ENCODE assay signal across 8 cellular contexts in the genomic region with DNA sequence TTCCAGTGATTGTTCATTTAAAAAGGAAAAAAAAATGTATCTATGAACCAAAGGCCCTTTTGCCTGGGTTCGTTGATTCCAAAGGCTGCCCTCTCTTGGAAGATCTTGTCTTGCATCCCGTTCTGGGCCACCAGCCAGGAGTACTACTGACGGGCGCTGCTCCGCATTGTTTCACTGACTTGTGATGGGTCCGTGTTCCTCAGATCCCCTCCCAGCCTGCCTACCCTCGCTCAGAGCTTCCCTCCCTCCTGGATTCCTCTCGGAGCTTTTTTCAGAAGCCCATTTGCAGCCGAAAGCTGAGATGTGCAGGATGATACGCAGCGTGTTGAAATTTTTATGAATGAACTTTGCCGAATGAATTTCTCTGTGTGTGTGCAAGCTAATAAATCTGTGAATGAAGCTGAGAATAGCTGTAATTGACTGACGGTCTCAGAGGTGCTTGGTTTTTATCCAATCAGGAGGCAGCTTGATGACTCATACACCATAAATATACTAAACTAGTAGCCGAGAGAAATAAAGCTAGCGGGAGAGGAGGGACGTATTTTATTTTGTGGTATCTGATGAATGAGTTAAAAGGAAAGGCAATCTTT. TPM values are rescaled to one million over a fixed set of nuclear protein-coding genes. Genes with fewer than 3 reads are reported as not detected.
DNase-seq lines count a peak whose midpoint lies in the region; ATAC-seq and TF ChIP-seq lines count a peak whose summit lies in the region.

Gene SHC4 (minus strand): TSS at position 396 of the 590 bp plus-strand sequence. CDS start 904 bp downstream, outside the sequence.

- H3K36me3 Mint-ChIP-seq in activated naive CD8-positive, alpha-beta T cell treated with anti-CD3 and anti-CD28 coated beads, Interleukin-2, amount 10 ng/mL, durations not matched to agents 7 days and 5 days: peaks cover 8% of the 10 kb centered on the region
- H3K36me3 Mint-ChIP-seq in nephron progenitor cell (ENCODE audit: low read depth): no peaks in the 10 kb centered on the region

- H3K27me3 Mint-ChIP-seq in activated naive CD8-positive, alpha-beta T cell treated with anti-CD3 and anti-CD28 coated beads, Interleukin-2, amount 10 ng/mL, durations not matched to agents 7 days and 5 days: peaks cover 30% of the 10 kb centered on the region
- peaks cover 47% of the 10 kb centered on the region for H3K27me3 Mint-ChIP-seq in nephron progenitor cell (ENCODE audit: low read depth, poor library complexity)

- no peaks in the 10 kb centered on the region for H3K9me3 Mint-ChIP-seq in activated naive CD8-positive, alpha-beta T cell treated with anti-CD3 and anti-CD28 coated beads, Interleukin-2, amount 10 ng/mL, durations not matched to agents 7 days and 5 days
- no peaks in the 10 kb centered on the region for H3K9me3 Mint-ChIP-seq in nephron progenitor cell

- H3K27ac Mint-ChIP-seq in activated naive CD8-positive, alpha-beta T cell treated with anti-CD3 and anti-CD28 coated beads, Interleukin-2, amount 10 ng/mL, durations not matched to agents 7 days and 5 days: peak within 1 kb of the TSS; percentile 74
- no peak within 1 kb of the TSS for H3K27ac Mint-ChIP-seq in nephron progenitor cell

- H3K4me3 Mint-ChIP-seq in activated naive CD8-positive, alpha-beta T cell treated with anti-CD3 and anti-CD28 coated beads, Interleukin-2, amount 10 ng/mL, durations not matched to agents 7 days and 5 days: peak within 1 kb of the TSS; percentile 78
- H3K4me3 Mint-ChIP-seq in nephron progenitor cell: peak within 1 kb of the TSS; percentile 86

- TF ChIP-seq CTCF in nephron progenitor cell (IDR thresholded peaks at IDR 0.05): no peak

- DNase-seq in COLO668 (lab: John Stamatoyannopoulos, UW; ENCODE audit: unreplicated experiment) (peak; percentile 32), NCI-H2171 (lab: John Stamatoyannopoulos, UW) (peak; percentile 72), glomerular endothelial cell (ENCODE audit: extremely low read depth, low read depth, low spot score) (peak; percentile 63), nephron progenitor cell (peak; percentile 63)
- no peak for DNase-seq in activated naive CD8-positive, alpha-beta T cell treated with anti-CD3 and anti-CD28 coated beads, Interleukin-2, amount 10 ng/mL, durations not matched to agents 7 days and 5 days

- peaks cover 33% of the 10 kb centered on the region for H3K4me1 Mint-ChIP-seq in activated naive CD8-positive, alpha-beta T cell treated with anti-CD3 and anti-CD28 coated beads, Interleukin-2, amount 10 ng/mL, durations not matched to agents 7 days and 5 days
- H3K4me1 Mint-ChIP-seq in nephron progenitor cell: peaks cover 19% of the 10 kb centered on the region

- POLR2A ChIA-PET in activated naive CD8-positive, alpha-beta T cell treated with anti-CD3 and anti-CD28 coated beads, Interleukin-2, amount 10 ng/mL, durations not matched to agents 7 days and 5 days (lab: Charles Lee): interaction anchor here (0.7 to 4.5 kb wide), 5 partner anchors 12 to 1018 kb away, joined by 3 to 24 read pairs (median 4); partner anchors contain the start of gene EID1

- ATAC-seq in GM21526 (IDR thresholded peaks at IDR 0.05; ENCODE audit: low FRiP score, unreplicated experiment) (peak; percentile 44), HG03280 (IDR thresholded peaks at IDR 0.05; ENCODE audit: unreplicated experiment) (no peak), HG03039 (IDR thresholded peaks at IDR 0.05; ENCODE audit: unreplicated experiment) (no peak)
- peak; percentile 31 for ATAC-seq in activated naive CD8-positive, alpha-beta T cell treated with anti-CD3 and anti-CD28 coated beads, Interleukin-2, amount 10 ng/mL, durations not matched to agents 7 days and 5 days (ENCODE audit: low read depth)

RNA-seq across cellular contexts. Expression of gene SHC4, which starts in this region (rescaled TPM):
- total RNA-seq in activated naive CD8-positive, alpha-beta T cell treated with anti-CD3 and anti-CD28 coated beads, Interleukin-2, amount 10 ng/mL, durations not matched to agents 7 days and 5 days: under 1 TPM; 0.23 to 0.47 TPM
- total RNA-seq in glomerular endothelial cell: 1.1 and 2.8 TPM in 2 replicates

Comparison
In these comparisons a context has a peak if more than half of its experiments do, and no peak if none do; other contexts are left out.
1. Peak in ATAC-seq in activated naive CD8-positive, alpha-beta T cell treated with anti-CD3 and anti-CD28 coated beads, Interleukin-2, amount 10 ng/mL, durations not matched to agents 7 days and 5 days; RNA of the gene not detected or under 1 TPM.